11 cellular contexts compared by ENCODE assay signal in genomic region chr18:22314406-22314805, GRCh38.
DNase-seq lines count a peak whose midpoint lies in the region; FAIRE-seq and TF ChIP-seq lines count a peak whose summit lies in the region.
"Had no signal": no experiment of that assay in that cellular context is flagged by ENCODE, and none has a peak within 500 bp of the region (broad histone marks: within the 10 kb centered on the region; RNA-seq: fewer than 3 reads in every experiment).

No MANE protein-coding gene starts in this region.

- FAIRE-seq in H54 (lab: Jason Lieb, UNC), result no peak

- H3K9me3 ChIP-seq in right atrium auricular region (no peaks in the 10 kb centered on the region), SJCRH30 (replicated peaks) (no peaks in the 10 kb centered on the region)

- 58 to 62% methylated on average over 3 of the region's 3 CpGs for WGBS in lower leg skin, 2 donors

- intact Hi-C loops in lower leg skin (cut with DNase I; ENCODE audit: low total_unique reads), result no loop called here

- H3K36me3 ChIP-seq in right atrium auricular region, result no peaks in the 10 kb centered on the region
- no peaks in the 10 kb centered on the region for H3K36me3 ChIP-seq in SJCRH30

- no peaks in the 10 kb centered on the region for H3K27me3 ChIP-seq in right atrium auricular region
- no peaks in the 10 kb centered on the region for H3K27me3 ChIP-seq in SJCRH30

- H3K27ac ChIP-seq in right atrium auricular region, result no peak overlapping the region
- no peak overlapping the region for H3K27ac ChIP-seq in SJCRH30

- H3K4me1 ChIP-seq in right atrium auricular region (peaks cover 0 to 12% of the 10 kb centered on the region in 2 donors), SJCRH30 (no peaks in the 10 kb centered on the region)

- peak; percentile 17 for DNase-seq in H54 (ENCODE audit: insufficient read length, low spot score)
- DNase-seq in amniotic epithelial cell (ENCODE audit: low read depth), result peak; percentile 97
- DNase-seq in right atrium auricular region (ENCODE audit: low spot score), result peak; percentile 81
- DNase-seq in stromal cell of bone marrow (ENCODE audit: low read depth), result peak; percentile 69
- DNase-seq in NCI-H748 (lab: John Stamatoyannopoulos, UW; ENCODE audit: unreplicated experiment), result no peak
- no peak for DNase-seq in SJCRH30
- DNase-seq in lower leg skin (ENCODE audit: low spot score in 2 of 2), result no peak
- DNase-seq in nucleus accumbens (lab: John Stamatoyannopoulos, UW), result no peak
- DNase-seq: activated CD4-positive, alpha-beta T cell treated with anti-CD3 and anti-CD28 coated beads, Interleukin-2, amount 10 ng/mL, durations not matched to agents 7 days and 5 days; caudate nucleus; NCI-H2171 treated with DMSO at 0.1 percent for 48 hours had no signal

- no peak for TF ChIP-seq POLR2A in H54 (IDR thresholded peaks at IDR 0.05; ENCODE audit: low read depth, low read length)
- no peak for TF ChIP-seq POLR2A in lower leg skin (IDR thresholded peaks at IDR 0.05)

- TF ChIP-seq CTCF in right atrium auricular region (IDR thresholded peaks at IDR 0.05) (no peak), lower leg skin (IDR thresholded peaks at IDR 0.05) (no peak)

- H3K4me3 ChIP-seq in right atrium auricular region (no peak overlapping the region), SJCRH30 (no peak overlapping the region), lower leg skin (ENCODE audit: low read depth, poor library complexity, severe bottlenecking) (no peak overlapping the region)

Comparison
In these comparisons a context has a peak if more than half of its experiments do, and no peak if none do; other contexts are left out.
1. DNase-seq: peak in H54 (single experiment), amniotic epithelial cell (single experiment), right atrium auricular region (single experiment) and stromal cell of bone marrow (single experiment); none in NCI-H748 (single experiment), SJCRH30 (0 of 2), lower leg skin (0 of 2) and nucleus accumbens (0 of 56).